In genomic region chr9:122800066-122801060, GRCh38 we compare ENCODE assay signal across 26 cellular contexts. TPM values are rescaled to one million over a fixed set of nuclear protein-coding genes. Genes with fewer than 3 reads are reported as not detected.
"Had no signal": no experiment of that assay in that cellular context is flagged by ENCODE, and none has a peak within 500 bp of the region (broad histone marks: within the 10 kb centered on the region; RNA-seq: fewer than 3 reads in every experiment).

A gene with protein sequence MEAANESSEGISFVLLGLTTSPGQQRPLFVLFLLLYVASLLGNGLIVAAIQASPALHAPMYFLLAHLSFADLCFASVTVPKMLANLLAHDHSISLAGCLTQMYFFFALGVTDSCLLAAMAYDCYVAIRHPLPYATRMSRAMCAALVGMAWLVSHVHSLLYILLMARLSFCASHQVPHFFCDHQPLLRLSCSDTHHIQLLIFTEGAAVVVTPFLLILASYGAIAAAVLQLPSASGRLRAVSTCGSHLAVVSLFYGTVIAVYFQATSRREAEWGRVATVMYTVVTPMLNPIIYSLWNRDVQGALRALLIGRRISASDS (plus strand): TSS chr9:122800123. CDS start chr9:122800123, 0 bp downstream.

- ATAC-seq: activated CD8-positive, alpha-beta memory T cell treated with anti-CD3 and anti-CD28 coated beads, Interleukin-2, amount 10 ng/mL, durations not matched to agents 7 days and 5 days had no signal

- H3K4me3 ChIP-seq: Peyer's patch, SJSA1 had no signal

- H3K9me3 Mint-ChIP-seq: activated B cell treated with CpG ODN at 0.5 μM for 24 hours; activated CD4-positive, alpha-beta T cell treated with anti-CD3 and anti-CD28 coated beads, Interleukin-2, amount 10 ng/mL, durations not matched to agents 24 days and 14 days; activated naive CD4-positive, alpha-beta T cell treated with anti-CD3 and anti-CD28 coated beads, Interleukin-2, amount 50 U/mL, for 24 hours; activated T-cell treated with anti-CD3 and anti-CD28 coated beads, Interleukin-2, amount 50 U/mL, for 24 hours; activated T-helper 1 cell treated with anti-CD3 and anti-CD28 coated beads, Interleukin-12 subunit alpha, Interleukin-12 subunit beta, Interleukin-2, Interleukin-4 antibody, amounts not matched to agents 30 ng/mL and 10 ng/mL and 1 ng/mL, durations not matched to agents 14 hours and 24 hours and 36 hours; central memory CD8-positive, alpha-beta T cell had no signal

- DNase-seq: activated B cell treated with CpG ODN at 0.5 μM for 24 hours; activated CD4-positive, alpha-beta T cell treated with anti-CD3 and anti-CD28 coated beads for 1 hour; activated CD4-positive, alpha-beta T cell treated with anti-CD3 and anti-CD28 coated beads, Interleukin-2, amount 10 ng/mL, durations not matched to agents 24 days and 14 days; activated CD4-positive, alpha-beta T cell treated with anti-CD3 and anti-CD28 coated beads, Interleukin-2, amount 50 U/mL, for 48 hours; activated CD8-positive, alpha-beta memory T cell treated with anti-CD3 and anti-CD28 coated beads, Interleukin-2, amount 10 ng/mL, durations not matched to agents 7 days and 5 days; activated effector memory CD4-positive, alpha-beta T cell treated with Interleukin-2 at 50 U/mL for 16 hours; activated naive CD4-positive, alpha-beta T cell; activated T-cell treated with anti-CD3 and anti-CD28 coated beads, Interleukin-2, amount 50 U/mL, for 24 hours; aorta; Kasumi-1; NCI-H1105 treated with DMSO at 0.1 percent for 48 hours; NCI-H1436 treated with DMSO at 0.1 percent for 48 hours; NCI-H187; NCI-H2081; NCI-H510A treated with DMSO at 0.1 percent for 48 hours; NCI-H69; Peyer's patch; Right ventricle myocardium superior; T-helper 2 cell; T1000 had no signal

- H3K4me3 Mint-ChIP-seq: activated B cell treated with CpG ODN at 0.5 μM for 24 hours; activated CD4-positive, alpha-beta T cell treated with anti-CD3 and anti-CD28 coated beads, Interleukin-2, amount 10 ng/mL, durations not matched to agents 24 days and 14 days; activated CD8-positive, alpha-beta memory T cell treated with anti-CD3 and anti-CD28 coated beads, Interleukin-2, amount 10 ng/mL, durations not matched to agents 7 days and 5 days; activated naive CD4-positive, alpha-beta T cell treated with anti-CD3 and anti-CD28 coated beads, Interleukin-2, amount 50 U/mL, for 24 hours; activated T-cell treated with anti-CD3 and anti-CD28 coated beads, Interleukin-2, amount 50 U/mL, for 24 hours; activated T-helper 1 cell treated with anti-CD3 and anti-CD28 coated beads, Interleukin-12 subunit alpha, Interleukin-12 subunit beta, Interleukin-2, Interleukin-4 antibody, amounts not matched to agents 30 ng/mL and 10 ng/mL and 1 ng/mL, durations not matched to agents 14 hours and 24 hours and 36 hours; central memory CD8-positive, alpha-beta T cell had no signal

- H3K4me1 ChIP-seq: Peyer's patch, SJSA1 had no signal

- H3K27ac Mint-ChIP-seq: activated B cell treated with CpG ODN at 0.5 μM for 24 hours; activated CD4-positive, alpha-beta T cell treated with anti-CD3 and anti-CD28 coated beads, Interleukin-2, amount 10 ng/mL, durations not matched to agents 24 days and 14 days; activated CD8-positive, alpha-beta memory T cell treated with anti-CD3 and anti-CD28 coated beads, Interleukin-2, amount 10 ng/mL, durations not matched to agents 7 days and 5 days; activated naive CD4-positive, alpha-beta T cell treated with anti-CD3 and anti-CD28 coated beads, Interleukin-2, amount 50 U/mL, for 24 hours; activated T-cell treated with anti-CD3 and anti-CD28 coated beads, Interleukin-2, amount 50 U/mL, for 24 hours; activated T-helper 1 cell treated with anti-CD3 and anti-CD28 coated beads, Interleukin-12 subunit alpha, Interleukin-12 subunit beta, Interleukin-2, Interleukin-4 antibody, amounts not matched to agents 30 ng/mL and 10 ng/mL and 1 ng/mL, durations not matched to agents 14 hours and 24 hours and 36 hours had no signal

- H3K27ac ChIP-seq: Peyer's patch, RWPE1, SJSA1 had no signal

- H3K4me1 Mint-ChIP-seq: activated CD4-positive, alpha-beta T cell treated with anti-CD3 and anti-CD28 coated beads, Interleukin-2, amount 10 ng/mL, durations not matched to agents 24 days and 14 days; activated CD8-positive, alpha-beta memory T cell treated with anti-CD3 and anti-CD28 coated beads, Interleukin-2, amount 10 ng/mL, durations not matched to agents 7 days and 5 days; activated naive CD4-positive, alpha-beta T cell treated with anti-CD3 and anti-CD28 coated beads, Interleukin-2, amount 50 U/mL, for 24 hours; central memory CD8-positive, alpha-beta T cell had no signal

- H3K9me3 ChIP-seq: Peyer's patch, SJSA1 had no signal

- H3K27me3 ChIP-seq: Peyer's patch, SJSA1 had no signal

- H3K36me3 ChIP-seq: Peyer's patch, SJSA1 had no signal

RNA-seq across cellular contexts. Expression of the gene that starts here (rescaled TPM):
- total RNA-seq: activated B cell treated with CpG ODN at 0.5 μM for 24 hours; activated CD4-positive, alpha-beta T cell treated with anti-CD3 and anti-CD28 coated beads, Interleukin-2, amount 10 ng/mL, durations not matched to agents 24 days and 14 days; activated CD8-positive, alpha-beta memory T cell treated with anti-CD3 and anti-CD28 coated beads, Interleukin-2, amount 10 ng/mL, durations not matched to agents 7 days and 5 days; activated T-helper 1 cell treated with anti-CD3 and anti-CD28 coated beads, Interleukin-12 subunit alpha, Interleukin-12 subunit beta, Interleukin-2, Interleukin-4 antibody, amounts not matched to agents 30 ng/mL and 10 ng/mL and 1 ng/mL, durations not matched to agents 14 hours and 24 hours and 36 hours; aorta; bronchial epithelial cell; Peyer's patch; Right ventricle myocardium superior; SJSA1 had no signal
